In the genomic region with DNA sequence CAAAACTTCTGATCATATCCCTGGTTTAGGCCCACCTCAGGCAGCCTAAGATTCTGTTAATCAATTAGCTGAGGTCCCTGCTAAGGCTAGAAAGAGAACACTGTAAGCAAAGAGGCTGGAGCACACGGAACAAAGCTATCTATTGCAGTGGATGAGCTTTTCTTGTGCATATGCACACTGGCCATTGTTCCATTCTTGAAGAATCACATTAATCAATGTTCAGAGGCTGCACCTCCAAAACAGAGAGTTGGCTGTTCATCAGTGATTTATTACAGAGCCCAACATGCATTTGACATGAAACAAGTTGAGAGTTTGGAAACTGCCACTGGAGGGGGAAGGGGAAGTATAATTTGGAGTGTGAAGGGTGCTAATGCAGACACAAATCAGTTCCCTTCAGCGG, we compare ENCODE assay signal across 14 cellular contexts.
"Had no signal": no experiment of that assay in that cellular context is flagged by ENCODE, and none has a peak within 500 bp of the region (broad histone marks: within the 10 kb centered on the region; RNA-seq: fewer than 3 reads in every experiment).

No MANE protein-coding gene starts in this region.

- H3K36me3 Mint-ChIP-seq: activated naive CD4-positive, alpha-beta T cell treated with anti-CD3 and anti-CD28 coated beads, Interleukin-2, amount 10 ng/mL, durations not matched to agents 7 days and 5 days had no signal

- H3K4me1 ChIP-seq: stomach, thyroid gland had no signal

- H3K27me3 ChIP-seq: ovary, stomach, thyroid gland, vagina had no signal

- H3K9me3 ChIP-seq: ovary, stomach, thyroid gland, vagina had no signal

- H3K4me3 Mint-ChIP-seq: activated naive CD4-positive, alpha-beta T cell treated with anti-CD3 and anti-CD28 coated beads, Interleukin-2, amount 10 ng/mL, durations not matched to agents 7 days and 5 days; central memory CD8-positive, alpha-beta T cell; effector memory CD8-positive, alpha-beta T cell; nephron; T-helper 17 cell had no signal

- H3K27ac ChIP-seq: ovary, stomach, thyroid gland, vagina had no signal

- H3K27me3 Mint-ChIP-seq: activated naive CD4-positive, alpha-beta T cell treated with anti-CD3 and anti-CD28 coated beads, Interleukin-2, amount 10 ng/mL, durations not matched to agents 7 days and 5 days; central memory CD8-positive, alpha-beta T cell; effector memory CD8-positive, alpha-beta T cell; T-helper 17 cell had no signal

- H3K27ac Mint-ChIP-seq: activated naive CD4-positive, alpha-beta T cell treated with anti-CD3 and anti-CD28 coated beads, Interleukin-2, amount 10 ng/mL, durations not matched to agents 7 days and 5 days; activated T-helper 2 cell treated with anti-CD3 and anti-CD28 coated beads, Interferon-gamma antibody, Interleukin-2, Interleukin-4, amounts not matched to agents 10 μg/mL and 5 μg/mL and 100 μg/mL, durations not matched to agents 14 hours and 24 hours and 36 hours; effector memory CD8-positive, alpha-beta T cell; T-helper 17 cell had no signal

- DNase-seq: activated naive CD4-positive, alpha-beta T cell treated with anti-CD3 and anti-CD28 coated beads, Interleukin-2, amount 10 ng/mL, durations not matched to agents 7 days and 5 days; cortex of kidney; effector memory CD8-positive, alpha-beta T cell; left colon; mammary epithelial cell; ovary; stimulated activated CD4-positive, alpha-beta T cell treated with anti-CD3 and anti-CD28 coated beads, Interleukin-4, amount 100 ng/mL, for 24 hours; stomach; T-helper 17 cell; thyroid gland had no signal

- H3K36me3 ChIP-seq: ovary, stomach, thyroid gland, vagina had no signal

- H3K4me3 ChIP-seq: ovary, stomach, thyroid gland, vagina had no signal

- H3K4me1 Mint-ChIP-seq: activated naive CD4-positive, alpha-beta T cell treated with anti-CD3 and anti-CD28 coated beads, Interleukin-2, amount 10 ng/mL, durations not matched to agents 7 days and 5 days; central memory CD8-positive, alpha-beta T cell; T-helper 17 cell had no signal
